In the genomic region with DNA sequence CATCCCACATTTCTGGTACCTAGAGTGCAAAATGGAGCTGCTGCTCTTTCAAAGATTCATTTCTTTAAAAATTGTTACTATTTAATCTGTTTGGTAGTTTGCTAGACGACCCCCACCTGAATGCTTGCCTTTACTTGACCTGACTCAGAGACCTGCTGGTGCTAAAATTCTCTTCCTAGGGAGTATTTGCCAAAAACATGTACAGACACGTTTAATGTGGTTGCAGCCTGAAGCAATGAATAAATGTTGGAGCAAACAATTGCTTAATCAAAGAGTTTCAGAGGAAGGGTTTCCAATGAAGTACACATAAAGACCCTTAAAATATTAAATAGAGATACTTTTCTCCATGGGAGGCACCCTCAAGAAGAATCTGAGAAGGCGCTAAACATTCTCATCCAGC, we compare ENCODE assay signal across 17 cellular contexts.
"Had no signal": no experiment of that assay in that cellular context is flagged by ENCODE, and none has a peak within 500 bp of the region (broad histone marks: within the 10 kb centered on the region; RNA-seq: fewer than 3 reads in every experiment).

No MANE protein-coding gene starts in this region.

- H3K4me3 ChIP-seq: heart left ventricle, left lung, right atrium auricular region, tibial nerve had no signal

- DNase-seq: activated CD4-positive, alpha-beta memory T cell treated with anti-CD3 and anti-CD28 coated beads, Interleukin-2, amount 10 ng/mL, durations not matched to agents 7 days and 5 days; activated CD4-positive, alpha-beta T cell treated with anti-CD3 and anti-CD28 coated beads for 4 hours; activated CD8-positive, alpha-beta memory T cell treated with anti-CD3 and anti-CD28 coated beads, Interleukin-2, amount 10 ng/mL, durations not matched to agents 7 days and 5 days; activated naive CD4-positive, alpha-beta T cell; activated naive CD8-positive, alpha-beta T cell treated with anti-CD3 and anti-CD28 coated beads for 36 hours; amniotic stem cell; effector memory CD8-positive, alpha-beta T cell; heart left ventricle; left lung; midbrain; occipital lobe; posterior cingulate gyrus; stimulated activated CD4-positive, alpha-beta T cell treated with anti-CD3 and anti-CD28 coated beads, Interleukin-12 subunit alpha, Interleukin-12 subunit beta, amount 100 ng/mL, for 4 hours; stimulated activated CD4-positive, alpha-beta T cell treated with anti-CD3 and anti-CD28 coated beads, Interleukin-1b, Interleukin-23, amount 100 ng/mL, for 48 hours; stimulated activated naive CD8-positive, alpha-beta T cell treated with anti-CD3 and anti-CD28 coated beads, Interleukin-15, Interleukin-2, amounts not matched to agents 100 U/mL and 50 U/mL, for 24 hours had no signal
